Comparison of ENCODE assay signal across 8 cellular contexts in genomic region chr19:43781630-43782310, GRCh38. TPM values are rescaled to one million over a fixed set of nuclear protein-coding genes. Genes with fewer than 3 reads are reported as not detected.
DNase-seq lines count a peak whose midpoint lies in the region; ATAC-seq, FAIRE-seq and TF ChIP-seq lines count a peak whose summit lies in the region.

No MANE protein-coding gene starts in this region.

- H3K4me3 ChIP-seq in CD4-positive, alpha-beta memory T cell (ENCODE audit: low read length in 2 of 2), result no peak overlapping the region
- no peak overlapping the region for H3K4me3 ChIP-seq in IMR-90 (ENCODE audit: insufficient read depth, low read depth, low read length)
- H3K4me3 ChIP-seq in keratinocyte (ENCODE audit: control insufficient read depth in 2 of 3, extremely low read depth in 1 of 3, insufficient read depth in 2 of 3, low read depth in 1 of 3, low read length in 3 of 3), result peak overlapping the region in 1 of 3 experiments; percentile 71
- H3K4me3 ChIP-seq in ascending aorta, result no peak overlapping the region

- in situ Hi-C loops in IMR-90 (cut with MboI; ENCODE audit: low sequenced_read_pairs), result loop anchor here (5.0 kb wide), 1 partner anchor 34 kb away; no protein-coding TSS in a partner anchor

- intact Hi-C loops in CD4-positive, alpha-beta memory T cell (cut with micrococcal nuclease), result loop anchor here (10.0 kb wide), 1 partner anchor 217 kb away; no protein-coding TSS in a partner anchor
- intact Hi-C loops in IMR-90 (cut with micrococcal nuclease), result no loop called here
- intact Hi-C loops in ascending aorta (cut with DNase I), result no loop called here

- peak overlapping the region; percentile 67 for H3K27ac ChIP-seq in CD4-positive, alpha-beta memory T cell (ENCODE audit: low read depth, low read length)
- no peak overlapping the region for H3K27ac ChIP-seq in IMR-90 (ENCODE audit: insufficient read depth, low read length)
- peak overlapping the region; percentile 68 for H3K27ac ChIP-seq in keratinocyte (ENCODE audit: control insufficient read depth, insufficient read depth, low read length)
- H3K27ac ChIP-seq in ascending aorta, result no peak overlapping the region

- peak overlapping the region; percentile 68; the same call in 1 of the 2 replicates for H3K14ac ChIP-seq in IMR-90 (replicated peaks; ENCODE audit: low read depth, low read length)

- no peak overlapping the region for H4K5ac ChIP-seq in IMR-90 (ENCODE audit: low read depth, low read length)

- peaks cover 3% of the 10 kb centered on the region for H3K79me2 ChIP-seq in keratinocyte (ENCODE audit: control insufficient read depth, insufficient read depth, low read length)

- no peak for DNase-seq in CD4-positive, alpha-beta memory T cell
- DNase-seq in IMR-90, result no peak
- DNase-seq in activated T-cell treated with anti-CD3 and anti-CD28 coated beads, Interleukin-2, amount 50 U/mL, for 48 hours, result peak; percentile 63 to 64
- DNase-seq in keratinocyte (ENCODE audit: low read depth, low spot score), result no peak
- no peak for DNase-seq in NCI-H128 (lab: John Stamatoyannopoulos, UW; ENCODE audit: unreplicated experiment)
- DNase-seq in NCI-H2107 treated with DMSO at 0.1 percent for 48 hours (lab: John Stamatoyannopoulos, UW; ENCODE audit: unreplicated experiment), result no peak
- no peak for DNase-seq in ascending aorta (ENCODE audit: low spot score in 2 of 2)

- TF ChIP-seq CTCF in IMR-90 (conservative IDR thresholded peaks at IDR 0.05; ENCODE audit: low read depth, low read length) (no peak), keratinocyte (optimal IDR thresholded peaks at IDR 0.05 in 1 of 3, IDR thresholded peaks at IDR 0.05 in 1 of 3, conservative IDR thresholded peaks at IDR 0.05 in 1 of 3; ENCODE audit: extremely low read depth in 1 of 3, insufficient read depth in 2 of 3, low read length in 3 of 3) (no peak), ascending aorta (IDR thresholded peaks at IDR 0.05) (no peak)

- no peaks in the 10 kb centered on the region for H3K36me3 ChIP-seq in CD4-positive, alpha-beta memory T cell (ENCODE audit: insufficient read depth, low read length)
- H3K36me3 ChIP-seq in IMR-90 (ENCODE audit: control insufficient read depth, insufficient read depth, low read length) (no peaks in the 10 kb centered on the region), keratinocyte (ENCODE audit: control insufficient read depth in 2 of 2, extremely low read depth in 1 of 2, insufficient read depth in 2 of 2, low read length in 2 of 2) (no peaks in the 10 kb centered on the region), ascending aorta (no peaks in the 10 kb centered on the region)

- dilution Hi-C loops in IMR-90 (cut with HindIII; ENCODE audit: low sequenced_read_pairs, unreplicated experiment) (no loop called here), keratinocyte (cut with MboI; ENCODE audit: extremely low pct_ligation_motif_present, low sequenced_read_pairs) (no loop called here)

- H3K9me1 ChIP-seq in IMR-90 (ENCODE audit: insufficient read depth, low read length), result peaks cover 8% of the 10 kb centered on the region
- no peaks in the 10 kb centered on the region for H3K9me1 ChIP-seq in keratinocyte (ENCODE audit: control insufficient read depth, extremely low read depth, insufficient read depth, low read length)

- peak overlapping the region; percentile 52 for H2AK5ac ChIP-seq in IMR-90 (ENCODE audit: low read depth, low read length)

- BruUV-seq in IMR-90 (replicated peaks; lab: Mats Ljungman, UMichigan), result no TSS peak

- no peak for TF ChIP-seq POLR2A in IMR-90 (IDR thresholded peaks at IDR 0.05; ENCODE audit: low read depth, low read length)

- H3K23ac ChIP-seq in IMR-90 (ENCODE audit: low read depth, low read length), result peak overlapping the region; percentile 48; the same call in 1 of the 2 replicates

- H3K56ac ChIP-seq in IMR-90 (ENCODE audit: extremely low read depth, insufficient read depth, low read length), result no peak overlapping the region

- no peaks in the 10 kb centered on the region for H3K27me3 Mint-ChIP-seq in CD4-positive, alpha-beta memory T cell

- WGBS in IMR-90 (ENCODE audit: extremely low coverage in 2 of 2, insufficient read length in 1 of 2), 2 experiments, result 98% methylated on average over 6 of the region's 14 CpGs; no CpG with 5 or more reads in 1 of the 2 experiments

- H3K9me3 ChIP-seq in CD4-positive, alpha-beta memory T cell (ENCODE audit: control insufficient read depth in 1 of 2, low read length in 2 of 2), result no peaks in the 10 kb centered on the region
- H3K9me3 ChIP-seq in IMR-90 (ENCODE audit: control insufficient read depth, insufficient read depth, low read length) (no peaks in the 10 kb centered on the region), keratinocyte (ENCODE audit: control insufficient read depth, low read depth, low read length) (no peaks in the 10 kb centered on the region), ascending aorta (no peaks in the 10 kb centered on the region)

- H3K79me1 ChIP-seq in IMR-90 (ENCODE audit: low read depth in 1 of 2, low read length in 2 of 2), result no peaks in the 10 kb centered on the region

- H3K27ac Mint-ChIP-seq in CD4-positive, alpha-beta memory T cell, result peak overlapping the region; percentile 85 to 96 (median 92)

- peak overlapping the region; percentile 17; the same call in 1 of the 2 replicates for H2BK20ac ChIP-seq in IMR-90 (ENCODE audit: low read depth, low read length)

- H3K36me3 Mint-ChIP-seq in CD4-positive, alpha-beta memory T cell, result peaks cover 0 to 5% of the 10 kb centered on the region in 2 donors

- H2BK5ac ChIP-seq in IMR-90 (ENCODE audit: low read depth, low read length, poor library complexity, severe bottlenecking), result no peak overlapping the region

- H3K9me3 Mint-ChIP-seq in CD4-positive, alpha-beta memory T cell, result peaks cover 0 to 1% (median 0%) of the 10 kb centered on the region in 8 donors

- H3K4me1 Mint-ChIP-seq in CD4-positive, alpha-beta memory T cell, result peaks cover 51 to 86% (median 66%) of the 10 kb centered on the region in 4 donors

- peak overlapping the region in 1 of 2 experiments; percentile 31; a peak in 1 of 4 replicates for H4K8ac ChIP-seq in IMR-90 (ENCODE audit: low read depth in 2 of 2, low read length in 2 of 2)

- H2AFZ ChIP-seq in IMR-90 (replicated peaks; ENCODE audit: low read length, poor library complexity) (peak overlapping the region; percentile 90), keratinocyte (ENCODE audit: control insufficient read depth, low read length) (no peak overlapping the region)

- no peak for ATAC-seq in IMR-90 (ENCODE audit: low read depth)
- ATAC-seq in GM18517 (IDR thresholded peaks at IDR 0.05; ENCODE audit: unreplicated experiment), result no peak

- FAIRE-seq in keratinocyte (lab: Jason Lieb, UNC), result no peak

- H4K20me1 ChIP-seq in IMR-90 (ENCODE audit: insufficient read depth, low read length) (no peaks in the 10 kb centered on the region), keratinocyte (ENCODE audit: control insufficient read depth, extremely low read depth, insufficient read depth, low read length) (no peaks in the 10 kb centered on the region)

- no peaks in the 10 kb centered on the region for H3K27me3 ChIP-seq in CD4-positive, alpha-beta memory T cell (ENCODE audit: insufficient read depth, low read length)
- H3K27me3 ChIP-seq in IMR-90 (ENCODE audit: control insufficient read depth, insufficient read depth, low read length), result no peaks in the 10 kb centered on the region
- no peaks in the 10 kb centered on the region for H3K27me3 ChIP-seq in keratinocyte (ENCODE audit: control insufficient read depth, extremely low read depth, insufficient read depth, low read length)
- H3K27me3 ChIP-seq in ascending aorta, result no peaks in the 10 kb centered on the region

- peak overlapping the region; percentile 66; the same call in 1 of the 2 replicates for H3K4ac ChIP-seq in IMR-90 (ENCODE audit: low read depth, low read length)

- peaks cover 81% of the 10 kb centered on the region for H3K4me1 ChIP-seq in CD4-positive, alpha-beta memory T cell (ENCODE audit: insufficient read depth, low read length)
- H3K4me1 ChIP-seq in IMR-90 (ENCODE audit: control insufficient read depth, insufficient read depth, low read length) (peaks cover 12% of the 10 kb centered on the region), keratinocyte (ENCODE audit: control insufficient read depth, extremely low read depth, insufficient read depth, low read length) (peaks cover 63% of the 10 kb centered on the region), ascending aorta (peaks cover 0 to 7% of the 10 kb centered on the region in 2 donors)

- H3K9ac ChIP-seq in IMR-90 (ENCODE audit: low read depth, low read length) (no peak overlapping the region), keratinocyte (ENCODE audit: control insufficient read depth, extremely low read depth, insufficient read depth, low read length) (peak overlapping the region; percentile 65)

- peak overlapping the region; percentile 82 to 92 (median 86) for H3K4me3 Mint-ChIP-seq in CD4-positive, alpha-beta memory T cell

- no peak overlapping the region for H3K4me2 ChIP-seq in IMR-90 (ENCODE audit: low read depth, low read length)
- H3K4me2 ChIP-seq in keratinocyte (ENCODE audit: control insufficient read depth, extremely low read depth, insufficient read depth, low read depth, low read length), result peak overlapping the region; percentile 65

- peak overlapping the region; percentile 3; the same call in 1 of the 3 replicates for H2BK15ac ChIP-seq in IMR-90 (ENCODE audit: low read depth, low read length)

- peak overlapping the region; percentile 13; the same call in 1 of the 2 replicates for H4K91ac ChIP-seq in IMR-90 (ENCODE audit: insufficient read depth, low read depth, low read length)

- H3K18ac ChIP-seq in IMR-90 (ENCODE audit: low read depth, low read length), result no peak overlapping the region

- no peak overlapping the region for H2BK120ac ChIP-seq in IMR-90 (ENCODE audit: low read depth, low read length)

- TF ChIP-seq RAD21 in IMR-90 (IDR thresholded peaks at IDR 0.05; ENCODE audit: low read length), result no peak

- peak overlapping the region; percentile 89 for H2AK9ac ChIP-seq in IMR-90 (replicated peaks; ENCODE audit: low read depth, low read length, poor library complexity)

- POLR2A ChIA-PET in CD4-positive, alpha-beta memory T cell (lab: Charles Lee; ENCODE audit: partially characterized antibody), result interaction anchor here (1.0 to 7.8 kb wide), 5 partner anchors 14 to 36 kb away, joined by 3 to 106 read pairs (median 13); partner anchors contain the start of gene SMG9
- POLR2A ChIA-PET in IMR-90 (lab: Charles Lee; ENCODE audit: unreplicated experiment), result no interaction called here

- CTCF ChIA-PET in CD4-positive, alpha-beta memory T cell (lab: Charles Lee; ENCODE audit: partially characterized antibody), result interaction anchor here (0.9 to 8.1 kb wide), 3 partner anchors 15 to 113 kb away, joined by 3 to 94 read pairs (median 3); no protein-coding TSS in a partner anchor
- CTCF ChIA-PET in IMR-90 (lab: Yijun Ruan, JAX), result no interaction called here

RNA-seq across cellular contexts. Expression of gene KCNN4, which starts 1.0 kb away (rescaled TPM):
- 10 to 100 TPM; 33.6 to 33.9 TPM for total RNA-seq in CD4-positive, alpha-beta memory T cell
- 10 to 100 TPM; 10.5 to 23.7 TPM for polyA plus RNA-seq in CD4-positive, alpha-beta memory T cell
- total RNA-seq in IMR-90 (2012; rRNA removed) (0.54 and 0.83 TPM in 2 replicates), ascending aorta (2.3 TPM)
- polyA plus RNA-seq in IMR-90 (2012; rRNA removed) (0.99 and 1.2 TPM in 2 replicates), keratinocyte (9.8 to 15.5 TPM (median 10.5 TPM) in 3 replicates)
- 0.80 and 0.93 TPM in 2 replicates for polyA plus RNA-seq in IMR-90 (2012; cell fraction: cytosol; rRNA removed)
- 1.3 and 4.5 TPM in 2 replicates for polyA plus RNA-seq in IMR-90 (2012; cell fraction: nucleus; rRNA removed; ENCODE audit: low replicate concordance)
- polyA plus RNA-seq in keratinocyte (2011; ENCODE audit: low read depth), result 2.8 TPM
- polyA plus RNA-seq in keratinocyte (2011; cell fraction: cytosol; rRNA removed), result 3.3 and 4.6 TPM in 2 replicates
- polyA plus RNA-seq in keratinocyte (2011; cell fraction: nucleus; rRNA removed), result 20.7 and 21.0 TPM in 2 replicates
- 5.6 and 14.8 TPM in 2 replicates for polyA plus RNA-seq in keratinocyte (2012; ENCODE audit: low replicate concordance)
- 7.9 to 28.6 TPM (median 10.3 TPM) in 3 replicates for polyA minus RNA-seq in keratinocyte
- polyA minus RNA-seq in keratinocyte (2011; cell fraction: cytosol; rRNA and poly(A)+ RNA removed), result 11.3 TPM
- polyA minus RNA-seq in keratinocyte (2011; cell fraction: nucleus; rRNA and poly(A)+ RNA removed), result 11.3 and 11.5 TPM in 2 replicates

RNA-seq across cellular contexts. Expression of gene LYPD5, which starts 20.5 kb away (rescaled TPM):
- total RNA-seq in CD4-positive, alpha-beta memory T cell, result under 1 TPM; 0.49 to 0.97 TPM
- polyA plus RNA-seq in CD4-positive, alpha-beta memory T cell, result under 1 TPM; 0.27 to 0.50 TPM
- total RNA-seq in IMR-90 (2012; rRNA removed), result under 0.01 and 0.36 TPM in 2 replicates
- 0.27 and 0.31 TPM in 2 replicates for polyA plus RNA-seq in IMR-90 (2012; rRNA removed)
- 0.15 and 0.93 TPM in 2 replicates for polyA plus RNA-seq in IMR-90 (2012; cell fraction: cytosol; rRNA removed)
- 0.36 and 0.54 TPM in 2 replicates for polyA plus RNA-seq in IMR-90 (2012; cell fraction: nucleus; rRNA removed; ENCODE audit: low replicate concordance)
- 4.0 to 8.8 TPM (median 4.2 TPM) in 3 replicates for polyA plus RNA-seq in keratinocyte
- 46.7 TPM for polyA plus RNA-seq in keratinocyte (2011; ENCODE audit: low read depth)
- polyA plus RNA-seq in keratinocyte (2011; cell fraction: cytosol; rRNA removed), result 6.1 and 7.7 TPM in 2 replicates
- 5.4 and 7.3 TPM in 2 replicates for polyA plus RNA-seq in keratinocyte (2011; cell fraction: nucleus; rRNA removed)
- polyA plus RNA-seq in keratinocyte (2012; ENCODE audit: low replicate concordance), result 7.9 and 75.5 TPM in 2 replicates
- 8.5 to 29.6 TPM (median 9.0 TPM) in 3 replicates for polyA minus RNA-seq in keratinocyte
- 17.5 TPM for polyA minus RNA-seq in keratinocyte (2011; cell fraction: cytosol; rRNA and poly(A)+ RNA removed)
- 7.5 and 15.8 TPM in 2 replicates for polyA minus RNA-seq in keratinocyte (2011; cell fraction: nucleus; rRNA and poly(A)+ RNA removed)
- not detected for total RNA-seq in ascending aorta

RNA-seq across cellular contexts. Expression of gene SMG9, which starts 27.0 kb away (rescaled TPM):
- 10 to 100 TPM; 57.6 to 57.9 TPM for total RNA-seq in CD4-positive, alpha-beta memory T cell
- 10 to 100 TPM in 1 of 2 donors, 1 to 10 TPM in 1; 3.8 to 13.7 TPM for polyA plus RNA-seq in CD4-positive, alpha-beta memory T cell
- total RNA-seq in IMR-90 (2012; rRNA removed), result 4.8 and 5.8 TPM in 2 replicates
- 21.4 and 24.3 TPM in 2 replicates for polyA plus RNA-seq in IMR-90 (2012; rRNA removed)
- polyA plus RNA-seq in IMR-90 (2012; cell fraction: cytosol; rRNA removed), result 8.3 and 9.1 TPM in 2 replicates
- polyA plus RNA-seq in IMR-90 (2012; cell fraction: nucleus; rRNA removed; ENCODE audit: low replicate concordance), result 60.7 and 76.3 TPM in 2 replicates
- polyA plus RNA-seq in keratinocyte, result 12.1 to 15.6 TPM (median 14.8 TPM) in 3 replicates
- polyA plus RNA-seq in keratinocyte (2011; ENCODE audit: low read depth), result 10.6 TPM
- polyA plus RNA-seq in keratinocyte (2011; cell fraction: cytosol; rRNA removed), result 7.7 and 12.0 TPM in 2 replicates
- 53.4 and 59.6 TPM in 2 replicates for polyA plus RNA-seq in keratinocyte (2011; cell fraction: nucleus; rRNA removed)
- 17.9 and 24.6 TPM in 2 replicates for polyA plus RNA-seq in keratinocyte (2012; ENCODE audit: low replicate concordance)
- 11.7 to 17.9 TPM (median 12.4 TPM) in 3 replicates for polyA minus RNA-seq in keratinocyte
- polyA minus RNA-seq in keratinocyte (2011; cell fraction: cytosol; rRNA and poly(A)+ RNA removed), result 11.9 TPM
- polyA minus RNA-seq in keratinocyte (2011; cell fraction: nucleus; rRNA and poly(A)+ RNA removed), result 12.8 and 14.0 TPM in 2 replicates
- 126 TPM for total RNA-seq in ascending aorta

RNA-seq across cellular contexts. Expression of gene ZNF283, which starts 45.4 kb away (rescaled TPM):
- total RNA-seq in CD4-positive, alpha-beta memory T cell, result 10 to 100 TPM; 18.1 to 20.7 TPM
- polyA plus RNA-seq in CD4-positive, alpha-beta memory T cell, result 1 to 10 TPM; 4.3 to 4.9 TPM
- total RNA-seq in IMR-90 (2012; rRNA removed) (5.0 and 10.3 TPM in 2 replicates), ascending aorta (not detected)
- polyA plus RNA-seq in IMR-90 (2012; rRNA removed) (1.2 and 2.1 TPM in 2 replicates), keratinocyte (3.5 to 7.7 TPM (median 5.7 TPM) in 3 replicates)
- polyA plus RNA-seq in IMR-90 (2012; cell fraction: cytosol; rRNA removed), result 0.08 and 0.53 TPM in 2 replicates
- 0.45 and 3.6 TPM in 2 replicates for polyA plus RNA-seq in IMR-90 (2012; cell fraction: nucleus; rRNA removed; ENCODE audit: low replicate concordance)
- polyA plus RNA-seq in keratinocyte (2011; ENCODE audit: low read depth), result 3.8 TPM
- polyA plus RNA-seq in keratinocyte (2011; cell fraction: cytosol; rRNA removed), result 2.1 and 2.9 TPM in 2 replicates
- polyA plus RNA-seq in keratinocyte (2011; cell fraction: nucleus; rRNA removed), result 10.7 and 11.8 TPM in 2 replicates
- polyA plus RNA-seq in keratinocyte (2012; ENCODE audit: low replicate concordance), result 4.4 and 5.2 TPM in 2 replicates
- polyA minus RNA-seq in keratinocyte, result 7.8 to 15.1 TPM (median 11.2 TPM) in 3 replicates
- polyA minus RNA-seq in keratinocyte (2011; cell fraction: cytosol; rRNA and poly(A)+ RNA removed), result 5.4 TPM
- polyA minus RNA-seq in keratinocyte (2011; cell fraction: nucleus; rRNA and poly(A)+ RNA removed), result 12.8 and 21.1 TPM in 2 replicates

Comparison
In these comparisons a context has a peak if more than half of its experiments do, and no peak if none do; other contexts are left out.
1. DNase-seq: peak in activated T-cell treated with anti-CD3 and anti-CD28 coated beads, Interleukin-2, amount 50 U/mL, for 48 hours (2 of 2); none in CD4-positive, alpha-beta memory T cell (0 of 5), IMR-90 (single experiment), keratinocyte (single experiment), NCI-H128 (single experiment), NCI-H2107 treated with DMSO at 0.1 percent for 48 hours (single experiment) and ascending aorta (0 of 2).
2. H3K27ac ChIP-seq: peak in CD4-positive, alpha-beta memory T cell (single experiment) and keratinocyte (single experiment); none in IMR-90 (single experiment) and ascending aorta (0 of 2).
3. RNA of gene KCNN4, which starts 1.0 kb away (total RNA-seq): 33.6 to 33.9 TPM in CD4-positive, alpha-beta memory T cell; 2.3 TPM in ascending aorta (single experiment) and 0.54 to 0.83 TPM in IMR-90; every median in the first group is over 10 times any median in the second.